In genomic region chr20:58906894-58907293, GRCh38 we compare ENCODE assay signal across 8 cellular contexts. TPM values are rescaled to one million over a fixed set of nuclear protein-coding genes. Genes with fewer than 3 reads are reported as not detected.
DNase-seq lines count a peak whose midpoint lies in the region; ATAC-seq and TF ChIP-seq lines count a peak whose summit lies in the region.

No MANE protein-coding gene starts in this region.

- H3K4me3 ChIP-seq in heart right ventricle: peak overlapping the region in 4 of 10 donors; percentile 36 to 44 (median 39)
- H3K4me3 ChIP-seq in aorta (ENCODE audit: low read length in 2 of 2): no peak overlapping the region

- H3K27ac Mint-ChIP-seq in activated naive CD8-positive, alpha-beta T cell treated with anti-CD3 and anti-CD28 coated beads, Interleukin-2, amount 10 ng/mL, durations not matched to agents 7 days and 5 days: peak overlapping the region; percentile 84

- DNase-seq in heart right ventricle (no peak), Right ventricle myocardium superior (no peak), kidney tubule cell (ENCODE audit: low spot score) (peak; percentile 58), aorta (no peak), epidermal melanocyte (ENCODE audit: insufficient read length, low spot score) (no peak), dedifferentiated amniotic fluid mesenchymal stem cell (ENCODE audit: extremely low spot score) (no peak)
- no peak for DNase-seq in activated naive CD8-positive, alpha-beta T cell treated with anti-CD3 and anti-CD28 coated beads, Interleukin-2, amount 10 ng/mL, durations not matched to agents 7 days and 5 days

- WGBS in heart right ventricle, 2 donors: 38 to 42% methylated on average over 3 of the region's 3 CpGs
- 30% methylated on average over 3 of the region's 3 CpGs for whole genome bisulfite sequencing in aorta, 2 donors

- POLR2A ChIA-PET in activated naive CD8-positive, alpha-beta T cell treated with anti-CD3 and anti-CD28 coated beads, Interleukin-2, amount 10 ng/mL, durations not matched to agents 7 days and 5 days (lab: Charles Lee): interaction anchor here (0.6 to 2.0 kb wide), 8 partner anchors 8 to 256 kb away, joined by 3 to 13 read pairs (median 6); partner anchors contain the start of genes ATP5F1E and STX16

- no peaks in the 10 kb centered on the region for H3K27me3 ChIP-seq in heart right ventricle
- no peaks in the 10 kb centered on the region for H3K27me3 ChIP-seq in aorta (ENCODE audit: control insufficient read depth in 1 of 2, insufficient read depth in 2 of 2, low read length in 1 of 2)

- no peaks in the 10 kb centered on the region for H3K27me3 Mint-ChIP-seq in activated naive CD8-positive, alpha-beta T cell treated with anti-CD3 and anti-CD28 coated beads, Interleukin-2, amount 10 ng/mL, durations not matched to agents 7 days and 5 days

- intact Hi-C loops in heart right ventricle (cut with DNase I) (loop anchor here in 4 of 10 donors (2.0 to 5.0 kb wide), 3 partner anchors 14 to 125 kb away; partner anchors contain the start of genes ATP5F1E (in 3 of the 4) and NELFCD (in 1 of the 4)), Right ventricle myocardium superior (cut with DNase I) (loop anchor here (5.0 kb wide), 1 partner anchor 75 kb away; the partner anchor contains the start of gene NELFCD), aorta (cut with DNase I) (loop anchor here in 1 of 2 donors (2.0 to 5.0 kb wide), 2 partner anchors 14 to 75 kb away; partner anchors contain the start of gene NELFCD)

- peaks cover 16 to 83% (median 52%) of the 10 kb centered on the region in 9 donors for H3K4me1 ChIP-seq in heart right ventricle
- H3K4me1 ChIP-seq in aorta (ENCODE audit: control insufficient read depth in 1 of 2, insufficient read depth in 2 of 2, low read length in 2 of 2): no peaks in the 10 kb centered on the region

- peak overlapping the region; percentile 44 to 93 (median 82) for H3K27ac ChIP-seq in heart right ventricle
- H3K27ac ChIP-seq in aorta (ENCODE audit: low read depth in 1 of 2, low read length in 2 of 2): peak overlapping the region; percentile 45 to 88

- peaks cover 55% of the 10 kb centered on the region for H3K4me1 Mint-ChIP-seq in activated naive CD8-positive, alpha-beta T cell treated with anti-CD3 and anti-CD28 coated beads, Interleukin-2, amount 10 ng/mL, durations not matched to agents 7 days and 5 days

- no peak for TF ChIP-seq CTCF in heart right ventricle (IDR thresholded peaks at IDR 0.05)

- peak overlapping the region; percentile 80 for H3K4me3 Mint-ChIP-seq in activated naive CD8-positive, alpha-beta T cell treated with anti-CD3 and anti-CD28 coated beads, Interleukin-2, amount 10 ng/mL, durations not matched to agents 7 days and 5 days

- peaks cover 0 to 95% (median 61%) of the 10 kb centered on the region in 9 donors for H3K36me3 ChIP-seq in heart right ventricle
- H3K36me3 ChIP-seq in aorta (ENCODE audit: control insufficient read depth in 1 of 2, insufficient read depth in 2 of 2, low read length in 1 of 2): peaks cover 2 to 17% of the 10 kb centered on the region in 2 donors

- H3K9me3 ChIP-seq in heart right ventricle (no peaks in the 10 kb centered on the region), aorta (ENCODE audit: control insufficient read depth, low read length) (no peaks in the 10 kb centered on the region)

- ATAC-seq in heart right ventricle (peak in 3 of 8 donors; percentile 3 to 11 (median 6)), Right ventricle myocardium superior (ENCODE audit: poor library complexity) (no peak), aorta (ENCODE audit: low FRiP score) (peak; percentile 37), HG02588 (IDR thresholded peaks at IDR 0.05; ENCODE audit: unreplicated experiment) (no peak)
- ATAC-seq in activated naive CD8-positive, alpha-beta T cell treated with anti-CD3 and anti-CD28 coated beads, Interleukin-2, amount 10 ng/mL, durations not matched to agents 7 days and 5 days (ENCODE audit: low read depth): no peak

- peaks cover 64% of the 10 kb centered on the region for H3K36me3 Mint-ChIP-seq in activated naive CD8-positive, alpha-beta T cell treated with anti-CD3 and anti-CD28 coated beads, Interleukin-2, amount 10 ng/mL, durations not matched to agents 7 days and 5 days

- no peaks in the 10 kb centered on the region for H3K9me3 Mint-ChIP-seq in activated naive CD8-positive, alpha-beta T cell treated with anti-CD3 and anti-CD28 coated beads, Interleukin-2, amount 10 ng/mL, durations not matched to agents 7 days and 5 days

RNA-seq across cellular contexts. Expression of gene GNAS, which starts 54.4 kb away (rescaled TPM):
- total RNA-seq in heart right ventricle: 1,000 to 10,000 TPM; 1,348 to 2,208 (median 1,783) TPM
- 1,000 to 10,000 TPM; 1,614 to 5,181 TPM for polyA plus RNA-seq in heart right ventricle
- 1,453 TPM for total RNA-seq in Right ventricle myocardium superior
- total RNA-seq in activated naive CD8-positive, alpha-beta T cell treated with anti-CD3 and anti-CD28 coated beads, Interleukin-2, amount 10 ng/mL, durations not matched to agents 7 days and 5 days: 100 to 1,000 TPM; 912 to 979 TPM
- total RNA-seq in aorta: 100 to 1,000 TPM; 838 to 881 TPM
- 1,000 to 10,000 TPM in 1 of 2 donors, 100 to 1,000 TPM in 1; 934 to 1,060 TPM for polyA plus RNA-seq in aorta

RNA-seq across cellular contexts. Expression of gene GNAS-AS1, which starts 56.2 kb away (rescaled TPM):
- 1 to 10 TPM in 1 of 10 donors, under 1 TPM in 9; 0.15 to 1.5 (median 0.41) TPM for total RNA-seq in heart right ventricle
- 1 to 10 TPM in 1 of 2 donors, under 1 TPM in 1; 0.06 to 1.1 TPM for polyA plus RNA-seq in heart right ventricle
- 0.13 TPM for total RNA-seq in Right ventricle myocardium superior
- total RNA-seq in activated naive CD8-positive, alpha-beta T cell treated with anti-CD3 and anti-CD28 coated beads, Interleukin-2, amount 10 ng/mL, durations not matched to agents 7 days and 5 days: 1 to 10 TPM; 1.0 to 1.6 TPM
- total RNA-seq in aorta: 1 to 10 TPM; 1.2 to 1.7 TPM
- polyA plus RNA-seq in aorta: 1 to 10 TPM in 1 of 2 donors, not detected in 1; 1.0 TPM
